ENCODE assay signal across 1 cellular context in the genomic region with DNA sequence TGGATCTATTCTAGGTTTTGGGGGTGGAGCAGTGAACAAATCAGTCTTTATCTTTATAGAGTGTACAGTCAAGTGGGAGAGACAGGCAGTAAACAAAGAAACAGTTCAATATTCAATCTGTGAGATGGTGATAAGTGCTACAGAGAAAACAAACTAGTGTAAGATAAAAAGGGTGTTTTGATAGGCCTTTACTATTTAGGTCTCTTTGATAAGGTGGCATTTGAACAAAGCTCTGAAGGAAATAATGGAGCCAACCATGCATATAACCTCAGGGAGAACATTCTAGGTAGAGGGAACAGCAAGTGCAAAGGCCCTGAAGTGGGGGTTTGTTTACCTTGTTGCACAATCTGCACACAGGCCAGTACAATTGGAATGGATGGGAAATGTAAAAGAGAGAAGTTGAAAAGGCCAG.
A peak's percentile ranks its signal among the peaks of the same experiment; 100 is the strongest.
TF ChIP-seq lines count a peak whose summit lies in the region.

No MANE protein-coding gene starts in this region.

TF ChIP-seq in K562, 482 proteins besides CTCF, POLR2A, EP300 and RAD21:
- TF ChIP-seq CEBPB (tag; IDR thresholded peaks at IDR 0.05): peak; percentile 50; the same call in 1 of the 2 replicates
- TF ChIP-seq CBFA2T3 (IDR thresholded peaks at IDR 0.05): peak; percentile 35; the same call in 1 of the 2 replicates
- TF ChIP-seq KDM1A (IDR thresholded peaks at IDR 0.05): 0 out of 4 replicates have a peak, but pooled peaks of 1 of the 2 experiments have one; percentile 13
- TF ChIP-seq TAL1 (IDR thresholded peaks at IDR 0.05): peak; percentile 16; the same call in 1 of the 2 replicates
- no peak for TF ChIP-seq ZNF239 (CRISPR knock-in tag; IDR thresholded peaks at IDR 0.05)
- peak in 1 of 2 experiments; percentile 52; a peak in 2 of 4 replicates for TF ChIP-seq FOXA3 (CRISPR knock-in tag; conservative IDR thresholded peaks at IDR 0.05 in 1 of 2, IDR thresholded peaks at IDR 0.05 in 1 of 2)
- TF ChIP-seq CEBPG (CRISPR knock-in tag; IDR thresholded peaks at IDR 0.05): no peak
- peak in 1 of 2 experiments; percentile 53; a peak in 2 of 4 replicates for TF ChIP-seq CEBPG (tag; conservative IDR thresholded peaks at IDR 0.05 in 1 of 2, IDR thresholded peaks at IDR 0.05 in 1 of 2)
- no peak for TF ChIP-seq SPI1 (IDR thresholded peaks at IDR 0.05; ENCODE audit: borderline replicate concordance, low read depth, low read length)
